In genomic region chr13:75762066-75762937, GRCh38 we compare ENCODE assay signal across 8 cellular contexts.
DNase-seq lines count a peak whose midpoint lies in the region; ATAC-seq and TF ChIP-seq lines count a peak whose summit lies in the region.

No MANE protein-coding gene starts in this region.

- WGBS in tibial nerve, 2 donors: 50 to 59% methylated on average over 7 of the region's 7 CpGs

- peak overlapping the region; percentile 50 for H3K4me3 Mint-ChIP-seq in activated naive CD4-positive, alpha-beta T cell treated with anti-CD3 and anti-CD28 coated beads for 36 hours

- peaks cover 0 to 22% (median 0%) of the 10 kb centered on the region in 4 donors for H3K4me1 ChIP-seq in tibial nerve

- no peak for TF ChIP-seq POLR2A in tibial nerve (IDR thresholded peaks at IDR 0.05)

- CTCF ChIA-PET in activated naive CD4-positive, alpha-beta T cell treated with anti-CD3 and anti-CD28 coated beads for 36 hours (lab: Charles Lee): interaction anchor here (0.6 to 5.8 kb wide), 8 partner anchors 11 to 1958 kb away, joined by 3 to 50 read pairs (median 6); no protein-coding TSS in a partner anchor

- ATAC-seq in Right ventricle myocardium inferior (peak; percentile 11), HG03108 (IDR thresholded peaks at IDR 0.05; ENCODE audit: unreplicated experiment) (peak; percentile 91), left lobe of liver (peak; percentile 20)

- intact Hi-C loops in Right ventricle myocardium inferior (cut with DNase I): loop anchor here (1.0 kb wide), 1 partner anchor 42 kb away; no protein-coding TSS in a partner anchor
- intact Hi-C loops in cardiac septum (cut with DNase I): loop anchor here (5.0 kb wide), 1 partner anchor 45 kb away; no protein-coding TSS in a partner anchor
- intact Hi-C loops in activated naive CD4-positive, alpha-beta T cell treated with anti-CD3 and anti-CD28 coated beads for 36 hours (cut with micrococcal nuclease): loop anchor here (1.0 to 5.0 kb wide), 15 partner anchors 9 to 1565 kb away; partner anchors contain the start of genes LMO7, MYCBP2 and TBC1D4

- H3K27me3 Mint-ChIP-seq in activated naive CD4-positive, alpha-beta T cell treated with anti-CD3 and anti-CD28 coated beads for 36 hours (ENCODE audit: low read depth): peaks cover 4% of the 10 kb centered on the region

- peaks cover 12% of the 10 kb centered on the region for H3K36me3 Mint-ChIP-seq in activated naive CD4-positive, alpha-beta T cell treated with anti-CD3 and anti-CD28 coated beads for 36 hours (ENCODE audit: low read depth)

- no peak for TF ChIP-seq CTCF in tibial nerve (IDR thresholded peaks at IDR 0.05)

- peak overlapping the region; percentile 83 for H3K27ac Mint-ChIP-seq in activated naive CD4-positive, alpha-beta T cell treated with anti-CD3 and anti-CD28 coated beads for 36 hours

- peak overlapping the region; percentile 8 to 40 (median 22) for H3K4me3 ChIP-seq in tibial nerve

- H3K27me3 ChIP-seq in tibial nerve: no peaks in the 10 kb centered on the region

- no peaks in the 10 kb centered on the region for H3K9me3 ChIP-seq in tibial nerve

- H3K4me1 Mint-ChIP-seq in activated naive CD4-positive, alpha-beta T cell treated with anti-CD3 and anti-CD28 coated beads for 36 hours (ENCODE audit: low read depth): peaks cover 76% of the 10 kb centered on the region

- H3K36me3 ChIP-seq in tibial nerve: no peaks in the 10 kb centered on the region

- peak overlapping the region; percentile 28 to 79 (median 66) for H3K27ac ChIP-seq in tibial nerve

- H3K9me3 Mint-ChIP-seq in activated naive CD4-positive, alpha-beta T cell treated with anti-CD3 and anti-CD28 coated beads for 36 hours: peaks cover 6% of the 10 kb centered on the region

- no peak for TF ChIP-seq EP300 in tibial nerve (IDR thresholded peaks at IDR 0.05)

- DNase-seq in Right ventricle myocardium inferior (ENCODE audit: missing footprints) (no peak), cardiac septum (ENCODE audit: low spot score) (no peak), left lobe of liver (ENCODE audit: low spot score) (no peak), tibial nerve (ENCODE audit: low spot score in 2 of 2) (no peak), Ammon's horn (ENCODE audit: low spot score) (no peak), LoVo (ENCODE audit: low spot score) (no peak)
- DNase-seq in activated naive CD4-positive, alpha-beta T cell treated with anti-CD3 and anti-CD28 coated beads for 36 hours: peak; percentile 60

Comparison
In these comparisons a context has a peak if more than half of its experiments do, and no peak if none do; other contexts are left out.
1. ATAC-seq: peak in every context shown above with its lines; median percentile 91 in HG03108; 20 in left lobe of liver; 11 in Right ventricle myocardium inferior.